In genomic region chr11:9688716-9689511, GRCh38 we compare ENCODE assay signal across 8 cellular contexts. TPM values are rescaled to one million over a fixed set of nuclear protein-coding genes. Genes with fewer than 3 reads are reported as not detected.
DNase-seq lines count a peak whose midpoint lies in the region; ATAC-seq, FAIRE-seq and TF ChIP-seq lines count a peak whose summit lies in the region.

No MANE protein-coding gene starts in this region.

- DNase-seq in H54 (ENCODE audit: insufficient read length, low spot score) (peak; percentile 36), astrocyte of the cerebellum (ENCODE audit: low read depth) (peak; percentile 80), kidney epithelial cell (ENCODE audit: low read depth) (peak; percentile 63), superior temporal gyrus (ENCODE audit: extremely low spot score) (peak; percentile 93), NCI-H187 (lab: John Stamatoyannopoulos, UW) (no peak), NCI-H2107 treated with DMSO at 0.1 percent for 48 hours (lab: John Stamatoyannopoulos, UW; ENCODE audit: unreplicated experiment) (no peak)

- H3K27me3 ChIP-seq in Loucy (ENCODE audit: insufficient read depth, low read length, poor library complexity, severe bottlenecking) = no peaks in the 10 kb centered on the region
- no peaks in the 10 kb centered on the region for H3K27me3 ChIP-seq in kidney epithelial cell (ENCODE audit: control insufficient read depth, insufficient read depth, low read length)

- peak; percentile 98 for FAIRE-seq in H54 (lab: Jason Lieb, UNC)

- no peaks in the 10 kb centered on the region for H3F3A ChIP-seq in Loucy (ENCODE audit: low read depth)

- in situ Hi-C loops in astrocyte of the cerebellum (cut with HindIII; ENCODE audit: low sequenced_read_pairs) = loop anchor here (5.0 kb wide), 1 partner anchor 33 kb away; no protein-coding TSS in a partner anchor

- peak overlapping the region; percentile 63 for H3K4me2 ChIP-seq in Loucy (ENCODE audit: low read depth, low read length, poor library complexity, severe bottlenecking)

- no peaks in the 10 kb centered on the region for H3K9me2 ChIP-seq in Loucy (replicated peaks; ENCODE audit: low read depth, low read length)

- no peaks in the 10 kb centered on the region for H4K20me1 ChIP-seq in Loucy (ENCODE audit: insufficient read depth, low read length, poor library complexity, severe bottlenecking)

- H3K9ac ChIP-seq in Loucy (ENCODE audit: low read depth, low read length, poor library complexity, severe bottlenecking) = peak overlapping the region; percentile 62

- peak; percentile 88 for ATAC-seq in GM18511 (IDR thresholded peaks at IDR 0.05; ENCODE audit: unreplicated experiment)

- H3K79me2 ChIP-seq in Loucy (ENCODE audit: insufficient read depth, low read length) = peaks cover 29% of the 10 kb centered on the region; the same call in 1 of the 2 replicates

- no peaks in the 10 kb centered on the region for H3K9me3 ChIP-seq in Loucy (ENCODE audit: insufficient read depth, low read depth, low read length)

- peaks cover 48% of the 10 kb centered on the region for H3K4me1 ChIP-seq in Loucy (ENCODE audit: insufficient read depth, low read length, poor library complexity, severe bottlenecking)

- peak overlapping the region; percentile 51; the same call in 1 of the 2 replicates for H2AFZ ChIP-seq in Loucy (ENCODE audit: low read length)

- TF ChIP-seq CTCF in Loucy (conservative IDR thresholded peaks at IDR 0.05; ENCODE audit: low read length) = no peak
- no peak for TF ChIP-seq CTCF in astrocyte of the cerebellum (IDR thresholded peaks at IDR 0.05; ENCODE audit: low read depth, low read length, missing control alignments)
- no peak for TF ChIP-seq CTCF in kidney epithelial cell (IDR thresholded peaks at IDR 0.05; ENCODE audit: insufficient read depth, low read length, poor library complexity, severe bottlenecking)

- peak overlapping the region; percentile 39 for H3K4me3 ChIP-seq in Loucy (ENCODE audit: low read length, poor library complexity, severe bottlenecking)
- peak overlapping the region; percentile 7 for H3K4me3 ChIP-seq in astrocyte of the cerebellum (ENCODE audit: low read depth, low read length)
- no peak overlapping the region for H3K4me3 ChIP-seq in kidney epithelial cell (ENCODE audit: low read depth, low read length)

- no peaks in the 10 kb centered on the region for H3K36me3 ChIP-seq in Loucy (ENCODE audit: insufficient read depth, low read length)
- H3K36me3 ChIP-seq in kidney epithelial cell (ENCODE audit: control insufficient read depth, insufficient read depth, low read length) = no peaks in the 10 kb centered on the region

- TF ChIP-seq POLR2A in H54 (IDR thresholded peaks at IDR 0.05; ENCODE audit: low read depth, low read length) = no peak

RNA-seq across cellular contexts. Expression of gene SWAP70, which starts 25.0 kb away (rescaled TPM):
- 15.6 and 18.0 TPM in 2 replicates for total RNA-seq in kidney epithelial cell

Comparison
In these comparisons a context has a peak if more than half of its experiments do, and no peak if none do; other contexts are left out.
1. DNase-seq: peak in H54 (single experiment), astrocyte of the cerebellum (single experiment), kidney epithelial cell (single experiment) and superior temporal gyrus (single experiment); none in NCI-H187 (0 of 2) and NCI-H2107 treated with DMSO at 0.1 percent for 48 hours (single experiment).